ENCODE assay signal across 8 cellular contexts in the genomic region with DNA sequence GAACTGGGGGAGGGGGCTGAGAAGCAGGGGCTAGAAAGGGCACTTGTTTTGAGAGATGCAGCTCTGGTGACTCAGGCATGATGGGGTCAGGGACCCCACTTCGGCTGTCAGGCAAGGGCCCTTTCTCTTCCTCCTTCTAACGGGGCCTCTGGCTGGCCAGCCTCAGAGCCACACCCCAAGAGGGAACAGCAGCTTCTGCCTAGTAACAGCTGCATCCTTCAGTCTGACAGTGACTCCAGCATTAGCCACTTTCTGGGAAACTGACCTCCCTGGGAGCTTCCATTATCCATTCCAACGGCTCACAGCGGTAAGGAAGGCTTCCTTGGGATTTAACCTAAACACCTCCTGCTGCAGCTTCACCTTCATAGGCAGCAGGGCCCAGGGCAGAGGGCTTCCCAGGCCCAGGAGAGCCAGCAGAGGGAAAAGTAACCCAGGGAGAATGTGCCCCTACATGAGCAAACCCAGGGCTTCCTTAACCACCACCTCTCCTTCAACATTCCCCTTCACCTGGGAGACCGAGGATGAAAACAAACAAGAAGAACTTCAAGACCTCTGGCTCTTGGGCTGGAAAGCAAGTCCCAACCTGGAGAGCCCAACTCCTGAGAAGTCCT. TPM values are rescaled to one million over a fixed set of nuclear protein-coding genes. Genes with fewer than 3 reads are reported as not detected.
DNase-seq lines count a peak whose midpoint lies in the region; ATAC-seq and TF ChIP-seq lines count a peak whose summit lies in the region.

No MANE protein-coding gene starts in this region.

- no peak overlapping the region for H3K4me3 Mint-ChIP-seq in activated T-cell treated with anti-CD3 and anti-CD28 coated beads, Interleukin-2, amount 50 U/mL, for 72 hours

- H3K36me3 Mint-ChIP-seq in activated T-cell treated with anti-CD3 and anti-CD28 coated beads, Interleukin-2, amount 50 U/mL, for 72 hours (ENCODE audit: insufficient read depth in 2 of 2) = peaks cover 0 to 2% of the 10 kb centered on the region in 2 donors

- H3K4me1 ChIP-seq in lower lobe of right lung (peaks cover 49% of the 10 kb centered on the region), thymus (ENCODE audit: control insufficient read depth, insufficient read depth, low read length) (peaks cover 20% of the 10 kb centered on the region)

- H3K36me3 ChIP-seq in lower lobe of right lung (no peaks in the 10 kb centered on the region), thymus (ENCODE audit: control insufficient read depth, insufficient read depth) (peaks cover 4% of the 10 kb centered on the region)

- no peak overlapping the region for H3K27ac Mint-ChIP-seq in activated T-cell treated with anti-CD3 and anti-CD28 coated beads, Interleukin-2, amount 50 U/mL, for 72 hours

- H3K27me3 Mint-ChIP-seq in activated T-cell treated with anti-CD3 and anti-CD28 coated beads, Interleukin-2, amount 50 U/mL, for 72 hours (ENCODE audit: low read depth) = no peaks in the 10 kb centered on the region

- H3K9me3 ChIP-seq in lower lobe of right lung (no peaks in the 10 kb centered on the region), thymus (ENCODE audit: control insufficient read depth) (no peaks in the 10 kb centered on the region)

- H3K4me1 Mint-ChIP-seq in activated T-cell treated with anti-CD3 and anti-CD28 coated beads, Interleukin-2, amount 50 U/mL, for 72 hours (ENCODE audit: low read depth) = peaks cover 42% of the 10 kb centered on the region

- peak; percentile 21 for DNase-seq in NCI-H82 (lab: John Stamatoyannopoulos, UW)
- no peak for DNase-seq in NCI-H82 treated with DMSO at 0.1 percent for 48 hours (lab: John Stamatoyannopoulos, UW; ENCODE audit: unreplicated experiment)
- peak; percentile 56 to 67 for DNase-seq in cardiac fibroblast (ENCODE audit: low read depth in 2 of 2)
- DNase-seq in lower lobe of right lung = peak; percentile 75
- DNase-seq in activated T-cell treated with anti-CD3 and anti-CD28 coated beads, Interleukin-2, amount 50 U/mL, for 72 hours = no peak
- no peak for DNase-seq in GM13977 (ENCODE audit: low spot score)

- 85% methylated on average over 5 of the region's 5 CpGs for WGBS in thymus

- peak overlapping the region in 1 of 2 donors; percentile 26 for H3K4me3 ChIP-seq in cardiac fibroblast (replicated peaks in 1 of 2; ENCODE audit: low read depth in 2 of 2, low read length in 2 of 2)
- H3K4me3 ChIP-seq in lower lobe of right lung = peak overlapping the region; percentile 22
- H3K4me3 ChIP-seq in thymus (ENCODE audit: low read length) = no peak overlapping the region

- H3K27ac ChIP-seq in lower lobe of right lung (peak overlapping the region; percentile 73), thymus (ENCODE audit: low read depth) (peak overlapping the region; percentile 76)

- in situ Hi-C loops in GM13977 (cut with MboI; ENCODE audit: low pct_unique_long_range_greater_than_20kb, low sequenced_read_pairs, unreplicated experiment) = no loop called here

- TF ChIP-seq CTCF in cardiac fibroblast (IDR thresholded peaks at IDR 0.05; ENCODE audit: low read depth, low read length) (no peak), lower lobe of right lung (IDR thresholded peaks at IDR 0.05) (no peak), GM13977 (IDR thresholded peaks at IDR 0.05; ENCODE audit: extremely low read depth, insufficient read depth, missing control alignments) (no peak)

- no peaks in the 10 kb centered on the region for H3K9me3 Mint-ChIP-seq in activated T-cell treated with anti-CD3 and anti-CD28 coated beads, Interleukin-2, amount 50 U/mL, for 72 hours

- ATAC-seq in lower lobe of right lung (peak in 1 of 2 donors; percentile 16), GM21447 (IDR thresholded peaks at IDR 0.05; ENCODE audit: unreplicated experiment) (no peak)
- ATAC-seq in activated T-cell treated with anti-CD3 and anti-CD28 coated beads, Interleukin-2, amount 50 U/mL, for 72 hours (replicated peaks in 1 of 2) = no peak

- intact Hi-C loops in lower lobe of right lung (cut with DNase I) = no loop called here

- H3K27me3 ChIP-seq in lower lobe of right lung (ENCODE audit: low read depth) (no peaks in the 10 kb centered on the region), thymus (ENCODE audit: control insufficient read depth, insufficient read depth) (no peaks in the 10 kb centered on the region)

RNA-seq across cellular contexts. Expression of gene NCKAP5L, which starts 2.7 kb away (rescaled TPM):
- 24.5 TPM for total RNA-seq in lower lobe of right lung
- 17.5 TPM for polyA plus RNA-seq in thymus
- total RNA-seq in activated T-cell treated with anti-CD3 and anti-CD28 coated beads, Interleukin-2, amount 50 U/mL, for 72 hours = 1 to 10 TPM; 5.4 to 5.6 TPM

RNA-seq across cellular contexts. Expression of gene BCDIN3D, which starts 17.4 kb away (rescaled TPM):
- total RNA-seq in lower lobe of right lung = 5.1 TPM
- polyA plus RNA-seq in thymus = 7.0 TPM
- 10 to 100 TPM in 1 of 2 donors, 1 to 10 TPM in 1; 9.0 to 10.8 TPM for total RNA-seq in activated T-cell treated with anti-CD3 and anti-CD28 coated beads, Interleukin-2, amount 50 U/mL, for 72 hours

Comparison
In these comparisons a context has a peak if more than half of its experiments do, and no peak if none do; other contexts are left out.
1. DNase-seq: peak in NCI-H82 (single experiment), cardiac fibroblast (2 of 2) and lower lobe of right lung (single experiment); none in NCI-H82 treated with DMSO at 0.1 percent for 48 hours (single experiment), activated T-cell treated with anti-CD3 and anti-CD28 coated beads, Interleukin-2, amount 50 U/mL, for 72 hours (0 of 2) and GM13977 (single experiment).